Comparison of ENCODE assay signal across 8 cellular contexts in genomic region chr1:240004086-240004749, GRCh38.
DNase-seq lines count a peak whose midpoint lies in the region; ATAC-seq and TF ChIP-seq lines count a peak whose summit lies in the region.

No MANE protein-coding gene starts in this region.

- TF ChIP-seq EP300 in gastroesophageal sphincter (IDR thresholded peaks at IDR 0.05): no peak

- H2AK5ac ChIP-seq in IMR-90 (ENCODE audit: low read depth, low read length): no peak overlapping the region

- H3K4me1 ChIP-seq in IMR-90 (ENCODE audit: control insufficient read depth, insufficient read depth, low read length) (no peaks in the 10 kb centered on the region), body of pancreas (no peaks in the 10 kb centered on the region), neutrophil (ENCODE audit: control insufficient read depth in 1 of 2, insufficient read depth in 1 of 2, low read depth in 1 of 2, low read length in 1 of 2) (no peaks in the 10 kb centered on the region), gastroesophageal sphincter (no peaks in the 10 kb centered on the region)

- no peak overlapping the region for H3K4me3 Mint-ChIP-seq in activated CD4-positive, alpha-beta T cell treated with anti-CD3 and anti-CD28 coated beads, Interleukin-2, amount 10 ng/mL, durations not matched to agents 7 days and 5 days
- H3K4me3 Mint-ChIP-seq in activated T-helper 2 cell treated with anti-CD3 and anti-CD28 coated beads, Interferon-gamma antibody, Interleukin-2, Interleukin-4, amounts not matched to agents 10 μg/mL and 5 μg/mL and 100 μg/mL, durations not matched to agents 14 hours and 24 hours and 36 hours (ENCODE audit: low read depth): no peak overlapping the region

- peak; percentile 19; the same call in 1 of the 2 replicates for TF ChIP-seq RAD21 in IMR-90 (IDR thresholded peaks at IDR 0.05; ENCODE audit: low read length)

- ATAC-seq in IMR-90 (ENCODE audit: low read depth) (peak; percentile 58), body of pancreas (no peak), GM19395 (IDR thresholded peaks at IDR 0.05; ENCODE audit: unreplicated experiment) (no peak), gastroesophageal sphincter (no peak)

- no peak overlapping the region for H3K9ac ChIP-seq in IMR-90 (ENCODE audit: low read depth, low read length)

- H3K9me3 Mint-ChIP-seq in activated CD4-positive, alpha-beta T cell treated with anti-CD3 and anti-CD28 coated beads, Interleukin-2, amount 10 ng/mL, durations not matched to agents 7 days and 5 days: no peaks in the 10 kb centered on the region
- H3K9me3 Mint-ChIP-seq in activated T-helper 2 cell treated with anti-CD3 and anti-CD28 coated beads, Interferon-gamma antibody, Interleukin-2, Interleukin-4, amounts not matched to agents 10 μg/mL and 5 μg/mL and 100 μg/mL, durations not matched to agents 14 hours and 24 hours and 36 hours: no peaks in the 10 kb centered on the region

- H3K23ac ChIP-seq in IMR-90 (ENCODE audit: low read depth, low read length): no peak overlapping the region

- H3K14ac ChIP-seq in IMR-90 (replicated peaks; ENCODE audit: low read depth, low read length): no peak overlapping the region

- H3K27me3 Mint-ChIP-seq in activated CD4-positive, alpha-beta T cell treated with anti-CD3 and anti-CD28 coated beads, Interleukin-2, amount 10 ng/mL, durations not matched to agents 7 days and 5 days: peaks cover 5% of the 10 kb centered on the region
- peaks cover 7% of the 10 kb centered on the region for H3K27me3 Mint-ChIP-seq in activated T-helper 2 cell treated with anti-CD3 and anti-CD28 coated beads, Interferon-gamma antibody, Interleukin-2, Interleukin-4, amounts not matched to agents 10 μg/mL and 5 μg/mL and 100 μg/mL, durations not matched to agents 14 hours and 24 hours and 36 hours (ENCODE audit: low read depth)

- no TSS peak for BruUV-seq in IMR-90 (replicated peaks; lab: Mats Ljungman, UMichigan)

- H2BK15ac ChIP-seq in IMR-90 (ENCODE audit: low read depth, low read length): no peak overlapping the region

- H3K18ac ChIP-seq in IMR-90 (ENCODE audit: low read depth, low read length): no peak overlapping the region

- H3K27ac ChIP-seq in IMR-90 (ENCODE audit: insufficient read depth, low read length) (no peak overlapping the region), body of pancreas (no peak overlapping the region), neutrophil (no peak overlapping the region), gastroesophageal sphincter (no peak overlapping the region)

- WGBS in IMR-90 (ENCODE audit: extremely low coverage in 2 of 2, insufficient read length in 1 of 2), 2 experiments: 80% methylated on average over 2 of the region's 12 CpGs; no CpG with 5 or more reads in 1 of the 2 experiments
- WGBS in body of pancreas, 2 donors: 54 to 61% methylated on average over 12 of the region's 12 CpGs
- 58 to 72% methylated on average over 8 to 12 of the region's 12 CpGs for WGBS in gastroesophageal sphincter (ENCODE audit: low coverage in 1 of 2), 2 donors

- H3K27ac Mint-ChIP-seq in activated CD4-positive, alpha-beta T cell treated with anti-CD3 and anti-CD28 coated beads, Interleukin-2, amount 10 ng/mL, durations not matched to agents 7 days and 5 days: no peak overlapping the region
- no peak overlapping the region for H3K27ac Mint-ChIP-seq in activated T-helper 2 cell treated with anti-CD3 and anti-CD28 coated beads, Interferon-gamma antibody, Interleukin-2, Interleukin-4, amounts not matched to agents 10 μg/mL and 5 μg/mL and 100 μg/mL, durations not matched to agents 14 hours and 24 hours and 36 hours

- no peak overlapping the region for H3K4me3 ChIP-seq in IMR-90 (ENCODE audit: insufficient read depth, low read depth, low read length)
- H3K4me3 ChIP-seq in body of pancreas: no peak overlapping the region
- no peak overlapping the region for H3K4me3 ChIP-seq in neutrophil (ENCODE audit: low read depth in 1 of 2, low read length in 1 of 2)
- no peak overlapping the region for H3K4me3 ChIP-seq in gastroesophageal sphincter

- no peak overlapping the region for H3K56ac ChIP-seq in IMR-90 (ENCODE audit: extremely low read depth, insufficient read depth, low read length)

- H4K20me1 ChIP-seq in IMR-90 (ENCODE audit: insufficient read depth, low read length): no peaks in the 10 kb centered on the region

- H2BK120ac ChIP-seq in IMR-90 (ENCODE audit: low read depth, low read length): no peak overlapping the region

- no peaks in the 10 kb centered on the region for H3K9me1 ChIP-seq in IMR-90 (ENCODE audit: insufficient read depth, low read length)

- H2BK5ac ChIP-seq in IMR-90 (ENCODE audit: low read depth, low read length, poor library complexity, severe bottlenecking): no peak overlapping the region

- POLR2A ChIA-PET in activated CD4-positive, alpha-beta T cell treated with anti-CD3 and anti-CD28 coated beads, Interleukin-2, amount 10 ng/mL, durations not matched to agents 7 days and 5 days (lab: Charles Lee): no interaction called here
- POLR2A ChIA-PET in IMR-90 (lab: Charles Lee; ENCODE audit: unreplicated experiment): no interaction called here

- no peak overlapping the region for H4K91ac ChIP-seq in IMR-90 (ENCODE audit: insufficient read depth, low read depth, low read length)

- H3K36me3 Mint-ChIP-seq in activated CD4-positive, alpha-beta T cell treated with anti-CD3 and anti-CD28 coated beads, Interleukin-2, amount 10 ng/mL, durations not matched to agents 7 days and 5 days (ENCODE audit: low read depth): no peaks in the 10 kb centered on the region
- H3K36me3 Mint-ChIP-seq in activated T-helper 2 cell treated with anti-CD3 and anti-CD28 coated beads, Interferon-gamma antibody, Interleukin-2, Interleukin-4, amounts not matched to agents 10 μg/mL and 5 μg/mL and 100 μg/mL, durations not matched to agents 14 hours and 24 hours and 36 hours (ENCODE audit: low read depth): no peaks in the 10 kb centered on the region

- H2AK9ac ChIP-seq in IMR-90 (replicated peaks; ENCODE audit: low read depth, low read length, poor library complexity): no peak overlapping the region

- in situ Hi-C loops in IMR-90 (cut with MboI; ENCODE audit: low sequenced_read_pairs): loop anchor here (25.0 kb wide), 1 partner anchor 1483 kb away; no protein-coding TSS in a partner anchor

- H3K9me3 ChIP-seq in IMR-90 (ENCODE audit: control insufficient read depth, insufficient read depth, low read length) (no peaks in the 10 kb centered on the region), body of pancreas (no peaks in the 10 kb centered on the region), neutrophil (no peaks in the 10 kb centered on the region), gastroesophageal sphincter (no peaks in the 10 kb centered on the region)

- H3K4me1 Mint-ChIP-seq in activated CD4-positive, alpha-beta T cell treated with anti-CD3 and anti-CD28 coated beads, Interleukin-2, amount 10 ng/mL, durations not matched to agents 7 days and 5 days: no peaks in the 10 kb centered on the region
- H3K4me1 Mint-ChIP-seq in activated T-helper 2 cell treated with anti-CD3 and anti-CD28 coated beads, Interferon-gamma antibody, Interleukin-2, Interleukin-4, amounts not matched to agents 10 μg/mL and 5 μg/mL and 100 μg/mL, durations not matched to agents 14 hours and 24 hours and 36 hours (ENCODE audit: low read depth): no peaks in the 10 kb centered on the region

- H3K4me2 ChIP-seq in IMR-90 (ENCODE audit: low read depth, low read length): no peak overlapping the region

- no peak overlapping the region for H4K5ac ChIP-seq in IMR-90 (ENCODE audit: low read depth, low read length)

- H3K27me3 ChIP-seq in IMR-90 (ENCODE audit: control insufficient read depth, insufficient read depth, low read length): peaks cover 9% of the 10 kb centered on the region
- H3K27me3 ChIP-seq in body of pancreas: peaks cover 0 to 3% of the 10 kb centered on the region in 2 donors
- peaks cover 35% of the 10 kb centered on the region for H3K27me3 ChIP-seq in neutrophil
- H3K27me3 ChIP-seq in gastroesophageal sphincter: peaks cover 49% of the 10 kb centered on the region

- intact Hi-C loops in IMR-90 (cut with micrococcal nuclease): no loop called here
- intact Hi-C loops in body of pancreas (cut with DNase I): no loop called here
- intact Hi-C loops in activated T-helper 2 cell treated with anti-CD3 and anti-CD28 coated beads, Interferon-gamma antibody, Interleukin-2, Interleukin-4, amounts not matched to agents 10 μg/mL and 5 μg/mL and 100 μg/mL, durations not matched to agents 14 hours and 24 hours and 36 hours (cut with micrococcal nuclease): no loop called here

- no peak overlapping the region for H4K8ac ChIP-seq in IMR-90 (ENCODE audit: low read depth in 2 of 2, low read length in 2 of 2)

- H3K79me1 ChIP-seq in IMR-90 (ENCODE audit: low read depth in 1 of 2, low read length in 2 of 2): no peaks in the 10 kb centered on the region

- CTCF ChIA-PET in activated CD4-positive, alpha-beta T cell treated with anti-CD3 and anti-CD28 coated beads, Interleukin-2, amount 10 ng/mL, durations not matched to agents 7 days and 5 days (lab: Charles Lee): interaction anchor here (1.4 kb wide), 1 partner anchor 27 kb away, joined by 3 read pairs; no protein-coding TSS in a partner anchor
- CTCF ChIA-PET in IMR-90 (lab: Yijun Ruan, JAX): interaction anchor here (0.6 to 1.8 kb wide), 8 partner anchors 10 to 736 kb away, joined by 3 to 10 read pairs (median 4); no protein-coding TSS in a partner anchor

- TF ChIP-seq POLR2A in IMR-90 (IDR thresholded peaks at IDR 0.05; ENCODE audit: low read depth, low read length) (no peak), body of pancreas (IDR thresholded peaks at IDR 0.05) (no peak), gastroesophageal sphincter (IDR thresholded peaks at IDR 0.05) (no peak)

- TF ChIP-seq CTCF in IMR-90 (conservative IDR thresholded peaks at IDR 0.05; ENCODE audit: low read depth, low read length) (peak; percentile 61), body of pancreas (IDR thresholded peaks at IDR 0.05) (peak in 6 of 7 experiments; percentile 31 to 80 (median 41)), neutrophil (IDR thresholded peaks at IDR 0.05) (peak; percentile 50), gastroesophageal sphincter (IDR thresholded peaks at IDR 0.05) (peak in 2 of 4 experiments; percentile 36 to 68)

- no peak overlapping the region for H2AFZ ChIP-seq in IMR-90 (replicated peaks; ENCODE audit: low read length, poor library complexity)

- H3K4ac ChIP-seq in IMR-90 (ENCODE audit: low read depth, low read length): no peak overlapping the region

- peak; percentile 12 for DNase-seq in activated CD4-positive, alpha-beta T cell treated with anti-CD3 and anti-CD28 coated beads, Interleukin-2, amount 10 ng/mL, durations not matched to agents 7 days and 5 days
- no peak for DNase-seq in activated CD4-positive, alpha-beta T cell treated with anti-CD3 and anti-CD28 coated beads for 4 hours
- DNase-seq in IMR-90 (peak; percentile 16), body of pancreas (peak in 1 of 4 donors; percentile 7)
- no peak for DNase-seq in activated T-helper 2 cell treated with anti-CD3 and anti-CD28 coated beads, Interferon-gamma antibody, Interleukin-2, Interleukin-4, amounts not matched to agents 10 μg/mL and 5 μg/mL and 100 μg/mL, durations not matched to agents 14 hours and 24 hours and 36 hours (ENCODE audit: low spot score)

- no peaks in the 10 kb centered on the region for H3K36me3 ChIP-seq in IMR-90 (ENCODE audit: control insufficient read depth, insufficient read depth, low read length)
- H3K36me3 ChIP-seq in body of pancreas (replicated peaks in 1 of 2; ENCODE audit: insufficient read depth in 1 of 2, low read depth in 2 of 2): no peaks in the 10 kb centered on the region
- no peaks in the 10 kb centered on the region for H3K36me3 ChIP-seq in neutrophil
- H3K36me3 ChIP-seq in gastroesophageal sphincter: no peaks in the 10 kb centered on the region

- H2BK20ac ChIP-seq in IMR-90 (ENCODE audit: low read depth, low read length): no peak overlapping the region

- dilution Hi-C loops in IMR-90 (cut with HindIII; ENCODE audit: low sequenced_read_pairs, unreplicated experiment): no loop called here

Comparison
In these comparisons a context has a peak if more than half of its experiments do, and no peak if none do; other contexts are left out.
1. DNase-seq: peak in activated CD4-positive, alpha-beta T cell treated with anti-CD3 and anti-CD28 coated beads, Interleukin-2, amount 10 ng/mL, durations not matched to agents 7 days and 5 days (single experiment) and IMR-90 (single experiment); none in activated CD4-positive, alpha-beta T cell treated with anti-CD3 and anti-CD28 coated beads for 4 hours (0 of 2) and activated T-helper 2 cell treated with anti-CD3 and anti-CD28 coated beads, Interferon-gamma antibody, Interleukin-2, Interleukin-4, amounts not matched to agents 10 μg/mL and 5 μg/mL and 100 μg/mL, durations not matched to agents 14 hours and 24 hours and 36 hours (single experiment).